In the genomic region with DNA sequence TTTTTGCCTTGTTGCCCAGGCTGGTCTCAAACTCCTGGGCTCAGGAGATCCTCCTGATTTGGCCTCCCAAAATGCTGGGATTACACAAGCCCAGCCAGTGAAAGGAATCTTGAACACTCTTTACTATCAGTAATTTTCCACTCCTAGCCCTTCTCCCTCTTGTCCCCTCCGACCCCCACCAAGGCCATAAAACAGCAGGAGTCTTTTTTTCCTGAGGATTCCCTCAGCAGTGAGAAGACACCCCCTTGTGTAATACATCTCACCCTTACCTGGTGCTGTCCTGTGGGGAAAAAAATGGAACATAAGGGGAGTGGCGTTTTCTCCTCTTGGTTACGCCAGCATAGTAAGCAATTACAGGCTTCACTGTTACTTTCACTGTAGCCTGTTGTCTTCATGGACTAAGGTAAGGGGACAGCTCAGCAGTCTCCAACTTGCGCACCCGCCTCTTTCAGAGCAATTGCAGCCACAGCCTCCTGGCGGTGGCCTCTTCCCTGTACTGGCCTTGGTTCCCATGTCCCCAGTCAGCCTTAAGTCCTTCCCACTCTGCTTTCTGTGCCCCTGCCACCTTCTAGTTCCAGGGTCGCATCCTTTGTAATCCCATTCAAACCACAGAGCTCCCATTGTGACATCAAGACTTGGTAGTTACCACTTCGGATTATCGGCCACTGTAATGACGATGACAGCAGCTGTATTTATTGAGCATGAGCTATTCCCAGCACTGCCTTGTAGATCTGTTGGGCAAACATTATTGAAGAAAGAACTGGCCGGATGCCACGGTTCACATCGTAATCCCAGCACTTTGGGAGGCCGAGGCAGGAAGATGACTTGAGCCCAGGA, we compare ENCODE assay signal across 1 cellular context.
A peak's percentile ranks its signal among the peaks of the same experiment; 100 is the strongest.
TF ChIP-seq lines count a peak whose summit lies in the region.

No MANE protein-coding gene starts in this region.

TF ChIP-seq in HepG2, 621 proteins besides CTCF, POLR2A, EP300 and RAD21 (continued from another document and continues in another):
- TF ChIP-seq, protein P1, sequence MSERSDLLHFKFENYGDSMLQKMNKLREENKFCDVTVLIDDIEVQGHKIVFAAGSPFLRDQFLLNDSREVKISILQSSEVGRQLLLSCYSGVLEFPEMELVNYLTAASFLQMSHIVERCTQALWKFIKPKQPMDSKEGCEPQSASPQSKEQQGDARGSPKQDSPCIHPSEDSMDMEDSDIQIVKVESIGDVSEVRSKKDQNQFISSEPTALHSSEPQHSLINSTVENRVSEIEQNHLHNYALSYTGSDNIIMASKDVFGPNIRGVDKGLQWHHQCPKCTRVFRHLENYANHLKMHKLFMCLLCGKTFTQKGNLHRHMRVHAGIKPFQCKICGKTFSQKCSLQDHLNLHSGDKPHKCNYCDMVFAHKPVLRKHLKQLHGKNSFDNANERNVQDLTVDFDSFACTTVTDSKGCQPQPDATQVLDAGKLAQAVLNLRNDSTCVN (CRISPR knock-in tag; IDR thresholded peaks at IDR 0.05; ENCODE audit: borderline replicate concordance): no peak
- TF ChIP-seq HNRNPH1 (optimal IDR thresholded peaks at IDR 0.05; ENCODE audit: low read depth, low read length): no peak
- no peak for TF ChIP-seq ZNF446 (CRISPR knock-in tag; IDR thresholded peaks at IDR 0.05)
- TF ChIP-seq, protein P2, sequence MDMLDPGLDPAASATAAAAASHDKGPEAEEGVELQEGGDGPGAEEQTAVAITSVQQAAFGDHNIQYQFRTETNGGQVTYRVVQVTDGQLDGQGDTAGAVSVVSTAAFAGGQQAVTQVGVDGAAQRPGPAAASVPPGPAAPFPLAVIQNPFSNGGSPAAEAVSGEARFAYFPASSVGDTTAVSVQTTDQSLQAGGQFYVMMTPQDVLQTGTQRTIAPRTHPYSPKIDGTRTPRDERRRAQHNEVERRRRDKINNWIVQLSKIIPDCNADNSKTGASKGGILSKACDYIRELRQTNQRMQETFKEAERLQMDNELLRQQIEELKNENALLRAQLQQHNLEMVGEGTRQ (IDR thresholded peaks at IDR 0.05; ENCODE audit: low read depth, low read length): no peak
- TF ChIP-seq, protein P2 (CRISPR knock-in tag; IDR thresholded peaks at IDR 0.05; ENCODE audit: borderline replicate concordance): no peak
- no peak for TF ChIP-seq NR2C2 (CRISPR knock-in tag; IDR thresholded peaks at IDR 0.05; ENCODE audit: borderline replicate concordance)
- TF ChIP-seq, protein P3, sequence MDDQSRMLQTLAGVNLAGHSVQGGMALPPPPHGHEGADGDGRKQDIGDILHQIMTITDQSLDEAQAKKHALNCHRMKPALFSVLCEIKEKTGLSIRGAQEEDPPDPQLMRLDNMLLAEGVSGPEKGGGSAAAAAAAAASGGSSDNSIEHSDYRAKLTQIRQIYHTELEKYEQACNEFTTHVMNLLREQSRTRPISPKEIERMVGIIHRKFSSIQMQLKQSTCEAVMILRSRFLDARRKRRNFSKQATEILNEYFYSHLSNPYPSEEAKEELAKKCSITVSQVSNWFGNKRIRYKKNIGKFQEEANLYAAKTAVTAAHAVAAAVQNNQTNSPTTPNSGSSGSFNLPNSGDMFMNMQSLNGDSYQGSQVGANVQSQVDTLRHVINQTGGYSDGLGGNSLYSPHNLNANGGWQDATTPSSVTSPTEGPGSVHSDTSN (CRISPR knock-in tag; IDR thresholded peaks at IDR 0.05; ENCODE audit: borderline replicate concordance): no peak
- no peak for TF ChIP-seq ZNF670 (CRISPR knock-in tag; IDR thresholded peaks at IDR 0.05; ENCODE audit: borderline replicate concordance)
- no peak for TF ChIP-seq ZNF75D (CRISPR knock-in tag; IDR thresholded peaks at IDR 0.05; ENCODE audit: borderline replicate concordance)
- no peak for TF ChIP-seq REPIN1 (CRISPR knock-in tag; IDR thresholded peaks at IDR 0.05; ENCODE audit: borderline replicate concordance, low read depth)
- TF ChIP-seq ZNF766 (CRISPR knock-in tag; IDR thresholded peaks at IDR 0.05; ENCODE audit: borderline replicate concordance): no peak
- TF ChIP-seq, protein P4, sequence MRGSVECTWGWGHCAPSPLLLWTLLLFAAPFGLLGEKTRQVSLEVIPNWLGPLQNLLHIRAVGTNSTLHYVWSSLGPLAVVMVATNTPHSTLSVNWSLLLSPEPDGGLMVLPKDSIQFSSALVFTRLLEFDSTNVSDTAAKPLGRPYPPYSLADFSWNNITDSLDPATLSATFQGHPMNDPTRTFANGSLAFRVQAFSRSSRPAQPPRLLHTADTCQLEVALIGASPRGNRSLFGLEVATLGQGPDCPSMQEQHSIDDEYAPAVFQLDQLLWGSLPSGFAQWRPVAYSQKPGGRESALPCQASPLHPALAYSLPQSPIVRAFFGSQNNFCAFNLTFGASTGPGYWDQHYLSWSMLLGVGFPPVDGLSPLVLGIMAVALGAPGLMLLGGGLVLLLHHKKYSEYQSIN (CRISPR knock-in tag; IDR thresholded peaks at IDR 0.05; ENCODE audit: borderline replicate concordance): no peak
- no peak for TF ChIP-seq MATR3 (CRISPR knock-in tag; IDR thresholded peaks at IDR 0.05)
- no peak for TF ChIP-seq ZNF234 (CRISPR knock-in tag; conservative IDR thresholded peaks at IDR 0.05)
- peak; percentile 39; the same call in 1 of the 2 replicates for TF ChIP-seq GLI4 (CRISPR knock-in tag; IDR thresholded peaks at IDR 0.05; ENCODE audit: borderline replicate concordance)
- no peak for TF ChIP-seq ZNF367 (CRISPR knock-in tag; IDR thresholded peaks at IDR 0.05; ENCODE audit: borderline replicate concordance)
- no peak; the same call in 1 of the 2 replicates for TF ChIP-seq ZNF205 (CRISPR knock-in tag; IDR thresholded peaks at IDR 0.05)
- no peak for TF ChIP-seq ZNF264 (CRISPR knock-in tag; IDR thresholded peaks at IDR 0.05)
- no peak for TF ChIP-seq KMT2B (CRISPR knock-in tag; IDR thresholded peaks at IDR 0.05)
- no peak; the same call in 1 of the 2 replicates for TF ChIP-seq ZNF619 (CRISPR knock-in tag; IDR thresholded peaks at IDR 0.05)
- TF ChIP-seq ZFP82 (CRISPR knock-in tag; IDR thresholded peaks at IDR 0.05; ENCODE audit: borderline replicate concordance): no peak
- no peak for TF ChIP-seq MYNN (CRISPR knock-in tag; IDR thresholded peaks at IDR 0.05; ENCODE audit: low read depth)
- TF ChIP-seq, protein P5, sequence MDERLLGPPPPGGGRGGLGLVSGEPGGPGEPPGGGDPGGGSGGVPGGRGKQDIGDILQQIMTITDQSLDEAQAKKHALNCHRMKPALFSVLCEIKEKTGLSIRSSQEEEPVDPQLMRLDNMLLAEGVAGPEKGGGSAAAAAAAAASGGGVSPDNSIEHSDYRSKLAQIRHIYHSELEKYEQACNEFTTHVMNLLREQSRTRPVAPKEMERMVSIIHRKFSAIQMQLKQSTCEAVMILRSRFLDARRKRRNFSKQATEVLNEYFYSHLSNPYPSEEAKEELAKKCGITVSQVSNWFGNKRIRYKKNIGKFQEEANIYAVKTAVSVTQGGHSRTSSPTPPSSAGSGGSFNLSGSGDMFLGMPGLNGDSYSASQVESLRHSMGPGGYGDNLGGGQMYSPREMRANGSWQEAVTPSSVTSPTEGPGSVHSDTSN (CRISPR knock-in tag; IDR thresholded peaks at IDR 0.05): no peak
- TF ChIP-seq ZNF224 (CRISPR knock-in tag; IDR thresholded peaks at IDR 0.05): no peak
- TF ChIP-seq ZNF292 (CRISPR knock-in tag; IDR thresholded peaks at IDR 0.05; ENCODE audit: borderline replicate concordance, low read depth): peak; percentile 83; the same call in 1 of the 2 replicates
- TF ChIP-seq ZNF232 (CRISPR knock-in tag; IDR thresholded peaks at IDR 0.05; ENCODE audit: borderline replicate concordance): no peak
- TF ChIP-seq, protein P6, sequence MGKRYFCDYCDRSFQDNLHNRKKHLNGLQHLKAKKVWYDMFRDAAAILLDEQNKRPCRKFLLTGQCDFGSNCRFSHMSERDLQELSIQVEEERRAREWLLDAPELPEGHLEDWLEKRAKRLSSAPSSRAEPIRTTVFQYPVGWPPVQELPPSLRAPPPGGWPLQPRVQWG (CRISPR knock-in tag; IDR thresholded peaks at IDR 0.05; ENCODE audit: borderline replicate concordance, low read depth): no peak
- TF ChIP-seq ZZZ3 (CRISPR knock-in tag; IDR thresholded peaks at IDR 0.05; ENCODE audit: borderline replicate concordance): no peak
- TF ChIP-seq, protein P7, sequence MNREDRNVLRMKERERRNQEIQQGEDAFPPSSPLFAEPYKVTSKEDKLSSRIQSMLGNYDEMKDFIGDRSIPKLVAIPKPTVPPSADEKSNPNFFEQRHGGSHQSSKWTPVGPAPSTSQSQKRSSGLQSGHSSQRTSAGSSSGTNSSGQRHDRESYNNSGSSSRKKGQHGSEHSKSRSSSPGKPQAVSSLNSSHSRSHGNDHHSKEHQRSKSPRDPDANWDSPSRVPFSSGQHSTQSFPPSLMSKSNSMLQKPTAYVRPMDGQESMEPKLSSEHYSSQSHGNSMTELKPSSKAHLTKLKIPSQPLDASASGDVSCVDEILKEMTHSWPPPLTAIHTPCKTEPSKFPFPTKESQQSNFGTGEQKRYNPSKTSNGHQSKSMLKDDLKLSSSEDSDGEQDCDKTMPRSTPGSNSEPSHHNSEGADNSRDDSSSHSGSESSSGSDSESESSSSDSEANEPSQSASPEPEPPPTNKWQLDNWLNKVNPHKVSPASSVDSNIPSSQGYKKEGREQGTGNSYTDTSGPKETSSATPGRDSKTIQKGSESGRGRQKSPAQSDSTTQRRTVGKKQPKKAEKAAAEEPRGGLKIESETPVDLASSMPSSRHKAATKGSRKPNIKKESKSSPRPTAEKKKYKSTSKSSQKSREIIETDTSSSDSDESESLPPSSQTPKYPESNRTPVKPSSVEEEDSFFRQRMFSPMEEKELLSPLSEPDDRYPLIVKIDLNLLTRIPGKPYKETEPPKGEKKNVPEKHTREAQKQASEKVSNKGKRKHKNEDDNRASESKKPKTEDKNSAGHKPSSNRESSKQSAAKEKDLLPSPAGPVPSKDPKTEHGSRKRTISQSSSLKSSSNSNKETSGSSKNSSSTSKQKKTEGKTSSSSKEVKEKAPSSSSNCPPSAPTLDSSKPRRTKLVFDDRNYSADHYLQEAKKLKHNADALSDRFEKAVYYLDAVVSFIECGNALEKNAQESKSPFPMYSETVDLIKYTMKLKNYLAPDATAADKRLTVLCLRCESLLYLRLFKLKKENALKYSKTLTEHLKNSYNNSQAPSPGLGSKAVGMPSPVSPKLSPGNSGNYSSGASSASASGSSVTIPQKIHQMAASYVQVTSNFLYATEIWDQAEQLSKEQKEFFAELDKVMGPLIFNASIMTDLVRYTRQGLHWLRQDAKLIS (CRISPR knock-in tag; IDR thresholded peaks at IDR 0.05): no peak
- TF ChIP-seq, protein P8, sequence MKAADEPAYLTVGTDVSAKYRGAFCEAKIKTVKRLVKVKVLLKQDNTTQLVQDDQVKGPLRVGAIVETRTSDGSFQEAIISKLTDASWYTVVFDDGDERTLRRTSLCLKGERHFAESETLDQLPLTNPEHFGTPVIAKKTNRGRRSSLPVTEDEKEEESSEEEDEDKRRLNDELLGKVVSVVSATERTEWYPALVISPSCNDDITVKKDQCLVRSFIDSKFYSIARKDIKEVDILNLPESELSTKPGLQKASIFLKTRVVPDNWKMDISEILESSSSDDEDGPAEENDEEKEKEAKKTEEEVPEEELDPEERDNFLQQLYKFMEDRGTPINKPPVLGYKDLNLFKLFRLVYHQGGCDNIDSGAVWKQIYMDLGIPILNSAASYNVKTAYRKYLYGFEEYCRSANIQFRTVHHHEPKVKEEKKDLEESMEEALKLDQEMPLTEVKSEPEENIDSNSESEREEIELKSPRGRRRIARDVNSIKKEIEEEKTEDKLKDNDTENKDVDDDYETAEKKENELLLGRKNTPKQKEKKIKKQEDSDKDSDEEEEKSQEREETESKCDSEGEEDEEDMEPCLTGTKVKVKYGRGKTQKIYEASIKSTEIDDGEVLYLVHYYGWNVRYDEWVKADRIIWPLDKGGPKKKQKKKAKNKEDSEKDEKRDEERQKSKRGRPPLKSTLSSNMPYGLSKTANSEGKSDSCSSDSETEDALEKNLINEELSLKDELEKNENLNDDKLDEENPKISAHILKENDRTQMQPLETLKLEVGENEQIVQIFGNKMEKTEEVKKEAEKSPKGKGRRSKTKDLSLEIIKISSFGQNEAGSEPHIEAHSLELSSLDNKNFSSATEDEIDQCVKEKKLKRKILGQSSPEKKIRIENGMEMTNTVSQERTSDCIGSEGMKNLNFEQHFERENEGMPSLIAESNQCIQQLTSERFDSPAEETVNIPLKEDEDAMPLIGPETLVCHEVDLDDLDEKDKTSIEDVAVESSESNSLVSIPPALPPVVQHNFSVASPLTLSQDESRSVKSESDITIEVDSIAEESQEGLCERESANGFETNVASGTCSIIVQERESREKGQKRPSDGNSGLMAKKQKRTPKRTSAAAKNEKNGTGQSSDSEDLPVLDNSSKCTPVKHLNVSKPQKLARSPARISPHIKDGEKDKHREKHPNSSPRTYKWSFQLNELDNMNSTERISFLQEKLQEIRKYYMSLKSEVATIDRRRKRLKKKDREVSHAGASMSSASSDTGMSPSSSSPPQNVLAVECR (CRISPR knock-in tag; IDR thresholded peaks at IDR 0.05; ENCODE audit: borderline replicate concordance): no peak; the same call in 1 of the 2 replicates
- TF ChIP-seq SYNCRIP (IDR thresholded peaks at IDR 0.05; ENCODE audit: insufficient read depth, low read depth, low read length): no peak
- TF ChIP-seq RARG (CRISPR knock-in tag; IDR thresholded peaks at IDR 0.05; ENCODE audit: low read depth): no peak
- no peak for TF ChIP-seq POLR2G (IDR thresholded peaks at IDR 0.05; ENCODE audit: low read depth, low read length)
- no peak for TF ChIP-seq MAFK (conservative IDR thresholded peaks at IDR 0.05 in 1 of 2, IDR thresholded peaks at IDR 0.05 in 1 of 2; ENCODE audit: low read length in 2 of 2)
- no peak for TF ChIP-seq HMGA1 (CRISPR knock-in tag; conservative IDR thresholded peaks at IDR 0.05)
- no peak for TF ChIP-seq HIVEP1 (CRISPR knock-in tag; IDR thresholded peaks at IDR 0.05)
- TF ChIP-seq KMT2A (CRISPR knock-in tag; IDR thresholded peaks at IDR 0.05): 0 out of 2 replicates have a peak, but pooled peaks have one; percentile 19
- no peak for TF ChIP-seq NBN (conservative IDR thresholded peaks at IDR 0.05)
- TF ChIP-seq, protein P9, sequence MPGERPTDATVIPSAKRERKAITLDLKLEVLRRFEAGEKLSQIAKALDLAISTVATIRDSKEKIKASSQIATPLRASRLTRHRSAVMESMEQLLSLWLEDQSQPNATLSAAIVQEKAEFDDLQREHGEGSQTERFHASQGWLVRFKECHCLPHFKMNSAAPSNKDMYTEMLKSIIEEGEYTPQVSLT (CRISPR knock-in tag; IDR thresholded peaks at IDR 0.05; ENCODE audit: borderline replicate concordance, low read depth): no peak
- no peak for TF ChIP-seq FOXP1 (IDR thresholded peaks at IDR 0.05)
- TF ChIP-seq FOXP1 (CRISPR knock-in tag; IDR thresholded peaks at IDR 0.05): no peak
- TF ChIP-seq, protein P10, sequence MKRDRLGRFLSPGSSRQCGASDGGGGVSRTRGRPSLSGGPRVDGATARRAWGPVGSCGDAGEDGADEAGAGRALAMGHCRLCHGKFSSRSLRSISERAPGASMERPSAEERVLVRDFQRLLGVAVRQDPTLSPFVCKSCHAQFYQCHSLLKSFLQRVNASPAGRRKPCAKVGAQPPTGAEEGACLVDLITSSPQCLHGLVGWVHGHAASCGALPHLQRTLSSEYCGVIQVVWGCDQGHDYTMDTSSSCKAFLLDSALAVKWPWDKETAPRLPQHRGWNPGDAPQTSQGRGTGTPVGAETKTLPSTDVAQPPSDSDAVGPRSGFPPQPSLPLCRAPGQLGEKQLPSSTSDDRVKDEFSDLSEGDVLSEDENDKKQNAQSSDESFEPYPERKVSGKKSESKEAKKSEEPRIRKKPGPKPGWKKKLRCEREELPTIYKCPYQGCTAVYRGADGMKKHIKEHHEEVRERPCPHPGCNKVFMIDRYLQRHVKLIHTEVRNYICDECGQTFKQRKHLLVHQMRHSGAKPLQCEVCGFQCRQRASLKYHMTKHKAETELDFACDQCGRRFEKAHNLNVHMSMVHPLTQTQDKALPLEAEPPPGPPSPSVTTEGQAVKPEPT (CRISPR knock-in tag; IDR thresholded peaks at IDR 0.05; ENCODE audit: low read depth): peak; percentile 23; the same call in 1 of the 2 replicates
